Comparison of ENCODE assay signal across 9 cellular contexts in the genomic region with DNA sequence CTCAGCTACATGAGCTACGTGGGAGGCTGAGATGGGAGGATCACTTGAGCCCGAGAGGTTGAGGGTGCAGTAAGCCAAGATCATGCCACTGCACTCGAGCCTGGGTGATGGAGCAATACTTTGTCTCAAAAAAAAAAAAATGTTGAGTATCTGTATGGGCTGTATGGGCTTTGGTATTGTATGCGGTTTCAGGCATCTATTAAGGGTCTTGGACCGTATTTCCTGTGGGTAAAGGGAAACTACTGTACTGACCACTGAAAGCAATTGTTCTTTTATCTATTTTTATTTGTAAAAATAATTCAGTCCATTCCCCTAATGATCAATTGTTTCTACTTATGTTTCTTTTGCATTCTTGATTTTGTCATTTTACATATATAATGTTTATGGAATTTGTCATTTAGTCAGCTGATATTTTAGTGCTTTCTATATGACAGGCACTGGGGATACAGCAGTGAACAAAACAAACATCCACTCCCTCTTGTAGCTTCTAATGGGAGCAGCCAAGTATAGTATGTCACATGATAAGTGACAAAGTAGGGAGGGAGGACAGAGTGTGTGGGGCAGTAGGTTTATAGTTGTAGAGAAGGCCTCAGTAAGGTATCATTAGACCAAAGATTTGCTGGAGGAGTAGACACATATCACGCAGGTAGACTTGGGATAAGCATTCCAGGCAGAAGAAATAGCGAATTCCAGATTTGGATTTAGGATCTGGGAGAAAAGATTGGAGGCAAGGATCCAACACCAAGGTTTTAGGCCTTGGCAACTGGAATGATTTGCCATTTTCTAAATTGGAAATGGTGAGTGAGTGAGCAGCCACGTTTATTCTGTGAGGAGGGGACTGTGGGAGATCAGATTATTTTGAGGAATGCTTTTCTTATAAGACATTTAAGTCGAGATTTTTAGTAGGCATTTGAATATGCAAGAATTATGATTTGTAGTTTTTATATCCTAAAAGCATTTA. TPM values are rescaled to one million over a fixed set of nuclear protein-coding genes. Genes with fewer than 3 reads are reported as not detected.
DNase-seq lines count a peak whose midpoint lies in the region; ATAC-seq and TF ChIP-seq lines count a peak whose summit lies in the region.
"Had no signal": no experiment of that assay in that cellular context is flagged by ENCODE, and none has a peak within 500 bp of the region (broad histone marks: within the 10 kb centered on the region; RNA-seq: fewer than 3 reads in every experiment).

No MANE protein-coding gene starts in this region.

- no peaks in the 10 kb centered on the region for H3K4me1 ChIP-seq in trophoblast cell (ENCODE audit: control insufficient read depth in 1 of 2, insufficient read depth in 2 of 2, low read length in 2 of 2)

- H3K4me3 ChIP-seq in trophoblast cell (ENCODE audit: low read depth, low read length) = no peak overlapping the region
- H3K4me3 ChIP-seq: lower lobe of right lung had no signal

- H3K36me3 Mint-ChIP-seq in activated B cell treated with CpG ODN at 0.5 μM for 24 hours (ENCODE audit: low read depth) = peaks cover 17% of the 10 kb centered on the region

- no peaks in the 10 kb centered on the region for H3K27me3 ChIP-seq in trophoblast cell (ENCODE audit: insufficient read depth, low read length)

- WGBS in trophoblast cell (ENCODE audit: extremely low coverage, insufficient coverage, insufficient read length) = no CpG with 5 or more reads among the region's 9 CpGs

- H3K27ac ChIP-seq in trophoblast cell (ENCODE audit: low read depth, low read length) = no peak overlapping the region
- H3K27ac ChIP-seq: lower lobe of right lung had no signal

- H3K79me2 ChIP-seq in trophoblast cell (ENCODE audit: control insufficient read depth, insufficient read depth, low read length, poor library complexity) = peaks cover 9% of the 10 kb centered on the region

- no peak overlapping the region for H4K12ac ChIP-seq in trophoblast cell (ENCODE audit: low read depth, low read length)

- TF ChIP-seq CTCF in activated B cell treated with CpG ODN at 0.5 μM for 24 hours (IDR thresholded peaks at IDR 0.05) = no peak

- H2AK5ac ChIP-seq in trophoblast cell (ENCODE audit: low read length) = no peak overlapping the region

- H3K36me3 ChIP-seq in trophoblast cell (ENCODE audit: control insufficient read depth in 1 of 2, insufficient read depth in 2 of 2, low read length in 2 of 2) = peaks cover 0 to 3% of the 10 kb centered on the region in 2 experiments

- no peak overlapping the region for H3K9ac ChIP-seq in trophoblast cell (ENCODE audit: low read length)

- peaks cover 13% of the 10 kb centered on the region for H3K4me1 Mint-ChIP-seq in activated B cell treated with CpG ODN at 0.5 μM for 24 hours

- DNase-seq in activated B cell treated with CpG ODN at 0.5 μM for 24 hours (no peak), trophoblast cell (no peak), HuH-7.5 (ENCODE audit: low spot score) (no peak), mesenteric fat pad (ENCODE audit: low spot score) (no peak), NCI-H1417 treated with DMSO at 0.1 percent for 48 hours (lab: John Stamatoyannopoulos, UW) (no peak)
- DNase-seq in activated CD4-positive, CD25-positive, alpha-beta regulatory T cell (lab: John Stamatoyannopoulos, UW) = no peak
- DNase-seq: lower lobe of right lung had no signal

- H3K14ac ChIP-seq in trophoblast cell (ENCODE audit: low read length) = no peak overlapping the region

- H3K18ac ChIP-seq in trophoblast cell (ENCODE audit: low read length) = no peak overlapping the region

- H3K4ac ChIP-seq in trophoblast cell (ENCODE audit: low read depth, low read length) = peak overlapping the region; percentile 64

- CTCF ChIA-PET in activated B cell treated with CpG ODN at 0.5 μM for 24 hours (lab: Charles Lee) = no interaction called here

- no peak overlapping the region for H3K4me3 Mint-ChIP-seq in activated B cell treated with CpG ODN at 0.5 μM for 24 hours

- no peak overlapping the region for H3K4me2 ChIP-seq in trophoblast cell (ENCODE audit: low read length)

- no peak overlapping the region for H2BK12ac ChIP-seq in trophoblast cell (ENCODE audit: low read length)

- no peak overlapping the region for H4K91ac ChIP-seq in trophoblast cell (ENCODE audit: low read depth, low read length)

- no peak overlapping the region for H2BK5ac ChIP-seq in trophoblast cell (ENCODE audit: low read depth, low read length, poor library complexity)

- H3K23ac ChIP-seq in trophoblast cell (ENCODE audit: low read length) = no peak overlapping the region

- H2AFZ ChIP-seq in trophoblast cell (ENCODE audit: insufficient read depth, low read length, poor library complexity) = no peak overlapping the region

- no peak overlapping the region for H2BK120ac ChIP-seq in trophoblast cell (ENCODE audit: insufficient read depth, low read length, poor library complexity)

- peak; percentile 87 for ATAC-seq in GM19351 (IDR thresholded peaks at IDR 0.05; ENCODE audit: unreplicated experiment)
- ATAC-seq in HG02870 (IDR thresholded peaks at IDR 0.05; ENCODE audit: unreplicated experiment) = peak; percentile 70
- peak; percentile 40 for ATAC-seq in activated B cell treated with CpG ODN at 0.5 μM for 24 hours (ENCODE audit: low read depth)

- no peaks in the 10 kb centered on the region for H3K27me3 Mint-ChIP-seq in activated B cell treated with CpG ODN at 0.5 μM for 24 hours

- H3K79me1 ChIP-seq in trophoblast cell (ENCODE audit: low read length) = no peaks in the 10 kb centered on the region

- POLR2A ChIA-PET in activated B cell treated with CpG ODN at 0.5 μM for 24 hours (lab: Charles Lee) = no interaction called here

- intact Hi-C loops in activated B cell treated with CpG ODN at 0.5 μM for 24 hours (cut with micrococcal nuclease) = no loop called here

- H3K27ac Mint-ChIP-seq in activated B cell treated with CpG ODN at 0.5 μM for 24 hours = no peak overlapping the region

- no peaks in the 10 kb centered on the region for H3K9me3 Mint-ChIP-seq in activated B cell treated with CpG ODN at 0.5 μM for 24 hours

- no peaks in the 10 kb centered on the region for H3K9me3 ChIP-seq in trophoblast cell (ENCODE audit: insufficient read depth, low read depth, low read length)
- H3K9me3 ChIP-seq: lower lobe of right lung had no signal

- no peak overlapping the region for H4K8ac ChIP-seq in trophoblast cell (ENCODE audit: low read depth, low read length)

RNA-seq across cellular contexts. Expression of a gene that starts 6.0 kb away (rescaled TPM):
- 44.9 and 50.8 TPM in 2 replicates for total RNA-seq in activated B cell treated with CpG ODN at 0.5 μM for 24 hours
- 75.3 and 78.6 TPM in 2 replicates for polyA plus RNA-seq in trophoblast cell (2013)
- 78.7 TPM for total RNA-seq in mesenteric fat pad

RNA-seq across cellular contexts. Expression of a gene that starts 9.3 kb away (rescaled TPM):
- 46.9 and 50.4 TPM in 2 replicates for total RNA-seq in activated B cell treated with CpG ODN at 0.5 μM for 24 hours
- polyA plus RNA-seq in trophoblast cell (2013) = 24.0 and 24.7 TPM in 2 replicates
- total RNA-seq in mesenteric fat pad = 29.9 TPM

RNA-seq across cellular contexts. Expression of a gene that starts 37.7 kb away (rescaled TPM):
- total RNA-seq in activated B cell treated with CpG ODN at 0.5 μM for 24 hours (34.6 and 42.0 TPM in 2 replicates), mesenteric fat pad (25.7 TPM)
- polyA plus RNA-seq in trophoblast cell (2013) = 8.8 and 8.9 TPM in 2 replicates
